Comparison of ENCODE assay signal across 17 cellular contexts in the genomic region with DNA sequence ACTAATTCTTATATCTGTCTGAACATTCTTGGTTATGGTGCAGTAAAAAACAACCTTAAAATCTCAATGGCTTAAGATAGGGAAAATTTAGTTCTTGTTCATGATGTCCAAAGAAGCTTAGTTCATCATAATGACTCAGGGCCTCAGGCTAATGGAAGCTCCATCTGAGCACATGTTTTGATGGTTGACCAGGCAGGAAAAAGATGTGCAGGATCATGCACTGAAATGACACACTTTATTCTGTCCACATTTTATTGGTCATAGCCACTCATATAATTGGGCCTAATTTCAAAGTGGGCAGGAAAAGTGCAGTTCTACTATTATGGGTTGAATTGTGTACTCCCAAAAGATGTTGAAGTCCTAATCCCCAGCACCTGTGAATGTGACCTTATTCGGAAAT.
DNase-seq lines count a peak whose midpoint lies in the region; ATAC-seq and TF ChIP-seq lines count a peak whose summit lies in the region.
"Had no signal": no experiment of that assay in that cellular context is flagged by ENCODE, and none has a peak within 500 bp of the region (broad histone marks: within the 10 kb centered on the region; RNA-seq: fewer than 3 reads in every experiment).

No MANE protein-coding gene starts in this region.

- H2AFZ ChIP-seq in IMR-90 (replicated peaks; ENCODE audit: low read length, poor library complexity), result no peak overlapping the region
- H2AFZ ChIP-seq in mammary epithelial cell (ENCODE audit: low read depth, low read length), result no peak overlapping the region

- no peak for ATAC-seq in IMR-90 (ENCODE audit: low read depth)
- ATAC-seq in GM21367 (IDR thresholded peaks at IDR 0.05; ENCODE audit: unreplicated experiment), result no peak

- no peak overlapping the region for H4K5ac ChIP-seq in IMR-90 (ENCODE audit: low read depth, low read length)

- intact Hi-C loops in IMR-90 (cut with micrococcal nuclease) (no loop called here), mammary epithelial cell (cut with micrococcal nuclease) (no loop called here), posterior cingulate gyrus (cut with DNase I) (no loop called here)

- H3K4me2 ChIP-seq in IMR-90 (ENCODE audit: low read depth, low read length), result no peak overlapping the region
- H3K4me2 ChIP-seq in mammary epithelial cell (ENCODE audit: insufficient read depth, low read depth, low read length), result no peak overlapping the region

- H3K9me1 ChIP-seq in IMR-90 (ENCODE audit: insufficient read depth, low read length), result no peaks in the 10 kb centered on the region

- no peak overlapping the region for H3K27ac Mint-ChIP-seq in T-helper 2 cell treated with Interferon-gamma antibody and Interleukin-4, amounts not matched to agents 5 μg/mL and 100 μg/mL, for 36 hours

- H3K36me3 ChIP-seq in IMR-90 (ENCODE audit: control insufficient read depth, insufficient read depth, low read length) (no peaks in the 10 kb centered on the region), mammary epithelial cell (ENCODE audit: insufficient read depth, low read length) (no peaks in the 10 kb centered on the region)
- H3K36me3 ChIP-seq: Peyer's patch had no signal

- dilution Hi-C loops in IMR-90 (cut with HindIII; ENCODE audit: low sequenced_read_pairs, unreplicated experiment), result no loop called here
- dilution Hi-C loops in mammary epithelial cell (cut with HindIII; ENCODE audit: low sequenced_read_pairs), result loop anchor here (25.0 kb wide), 1 partner anchor 311 kb away; no protein-coding TSS in a partner anchor

- H3K36me3 Mint-ChIP-seq in T-helper 2 cell treated with Interferon-gamma antibody and Interleukin-4, amounts not matched to agents 5 μg/mL and 100 μg/mL, for 36 hours (ENCODE audit: low read depth), result no peaks in the 10 kb centered on the region

- no peak for TF ChIP-seq POLR2A in IMR-90 (IDR thresholded peaks at IDR 0.05; ENCODE audit: low read depth, low read length)

- no peak for TF ChIP-seq CTCF in IMR-90 (conservative IDR thresholded peaks at IDR 0.05; ENCODE audit: low read depth, low read length)
- TF ChIP-seq CTCF in mammary epithelial cell (conservative IDR thresholded peaks at IDR 0.05 in 1 of 2, IDR thresholded peaks at IDR 0.05 in 1 of 2; ENCODE audit: extremely low read depth in 1 of 2, insufficient read depth in 1 of 2, low read depth in 1 of 2, low read length in 2 of 2), result no peak

- no peak overlapping the region for H2AK5ac ChIP-seq in IMR-90 (ENCODE audit: low read depth, low read length)

- CTCF ChIA-PET in IMR-90 (lab: Yijun Ruan, JAX), result interaction anchor here (0.6 kb wide), 1 partner anchor 140 kb away, joined by 3 read pairs; no protein-coding TSS in a partner anchor
- CTCF ChIA-PET in mammary epithelial cell (lab: Charles Lee; ENCODE audit: low non-redundant PET), result interaction anchor here (0.6 kb wide), 1 partner anchor 190 kb away, joined by 3 read pairs; no protein-coding TSS in a partner anchor

- H3K4me3 ChIP-seq in IMR-90 (ENCODE audit: insufficient read depth, low read depth, low read length) (no peak overlapping the region), mammary epithelial cell (replicated peaks in 1 of 3; ENCODE audit: insufficient read depth in 1 of 3, low read depth in 2 of 3, low read length in 3 of 3) (no peak overlapping the region)
- H3K4me3 ChIP-seq: Peyer's patch had no signal

- no peak overlapping the region for H4K91ac ChIP-seq in IMR-90 (ENCODE audit: insufficient read depth, low read depth, low read length)

- H3K56ac ChIP-seq in IMR-90 (ENCODE audit: extremely low read depth, insufficient read depth, low read length), result no peak overlapping the region

- H3K4ac ChIP-seq in IMR-90 (ENCODE audit: low read depth, low read length), result no peak overlapping the region

- H3K4me1 ChIP-seq in IMR-90 (ENCODE audit: control insufficient read depth, insufficient read depth, low read length) (no peaks in the 10 kb centered on the region), mammary epithelial cell (ENCODE audit: insufficient read depth, low read length) (no peaks in the 10 kb centered on the region)
- H3K4me1 ChIP-seq: Peyer's patch had no signal

- H4K8ac ChIP-seq in IMR-90 (ENCODE audit: low read depth in 2 of 2, low read length in 2 of 2), result no peak overlapping the region

- BruUV-seq in IMR-90 (replicated peaks; lab: Mats Ljungman, UMichigan), result no TSS peak
- no TSS peak for BruUV-seq in mammary epithelial cell (replicated peaks; lab: Mats Ljungman, UMichigan)

- H3K27me3 Mint-ChIP-seq in T-helper 2 cell treated with Interferon-gamma antibody and Interleukin-4, amounts not matched to agents 5 μg/mL and 100 μg/mL, for 36 hours (ENCODE audit: low read depth), result no peaks in the 10 kb centered on the region

- no peak overlapping the region for H3K4me3 Mint-ChIP-seq in T-helper 2 cell treated with Interferon-gamma antibody and Interleukin-4, amounts not matched to agents 5 μg/mL and 100 μg/mL, for 36 hours

- no peak overlapping the region for H2BK15ac ChIP-seq in IMR-90 (ENCODE audit: low read depth, low read length)

- no peaks in the 10 kb centered on the region for H3K9me3 Mint-ChIP-seq in T-helper 2 cell treated with Interferon-gamma antibody and Interleukin-4, amounts not matched to agents 5 μg/mL and 100 μg/mL, for 36 hours

- H3K9me3 ChIP-seq in IMR-90 (ENCODE audit: control insufficient read depth, insufficient read depth, low read length), result no peaks in the 10 kb centered on the region; the same call in 1 of the 2 replicates
- no peaks in the 10 kb centered on the region for H3K9me3 ChIP-seq in mammary epithelial cell (replicated peaks; ENCODE audit: insufficient read depth, low read length)

- H2BK5ac ChIP-seq in IMR-90 (ENCODE audit: low read depth, low read length, poor library complexity, severe bottlenecking), result no peak overlapping the region

- no peak overlapping the region for H2BK120ac ChIP-seq in IMR-90 (ENCODE audit: low read depth, low read length)

- no peak overlapping the region for H3K14ac ChIP-seq in IMR-90 (replicated peaks; ENCODE audit: low read depth, low read length)

- H3K27ac ChIP-seq in IMR-90 (ENCODE audit: insufficient read depth, low read length) (no peak overlapping the region), mammary epithelial cell (ENCODE audit: insufficient read depth, low read depth, low read length) (no peak overlapping the region)
- H3K27ac ChIP-seq: C4-2B, Peyer's patch had no signal

- no peaks in the 10 kb centered on the region for H4K20me1 ChIP-seq in IMR-90 (ENCODE audit: insufficient read depth, low read length)
- no peaks in the 10 kb centered on the region for H4K20me1 ChIP-seq in mammary epithelial cell (ENCODE audit: insufficient read depth, low read length)

- POLR2A ChIA-PET in IMR-90 (lab: Charles Lee; ENCODE audit: unreplicated experiment), result no interaction called here

- in situ Hi-C loops in IMR-90 (cut with MboI; ENCODE audit: low sequenced_read_pairs), result no loop called here
- in situ Hi-C loops in mammary epithelial cell (cut with MboI; ENCODE audit: low sequenced_read_pairs in 2 of 2), result no loop called here

- no peaks in the 10 kb centered on the region for H3K27me3 ChIP-seq in IMR-90 (ENCODE audit: control insufficient read depth, insufficient read depth, low read length)
- H3K27me3 ChIP-seq in mammary epithelial cell (ENCODE audit: insufficient read depth, low read length), result no peaks in the 10 kb centered on the region
- H3K27me3 ChIP-seq: Peyer's patch had no signal

- no peak overlapping the region for H2AK9ac ChIP-seq in IMR-90 (replicated peaks; ENCODE audit: low read depth, low read length, poor library complexity)

- WGBS in IMR-90 (ENCODE audit: extremely low coverage in 2 of 2, insufficient read length in 1 of 2), 2 experiments, result no CpG with 5 or more reads among the region's 1 CpG
- WGBS in mammary epithelial cell (ENCODE audit: low coverage, missing lambda C conversion rate), result 100% methylated on average over 1 of the region's 1 CpG

- no peak overlapping the region for H3K18ac ChIP-seq in IMR-90 (ENCODE audit: low read depth, low read length)

- H3K9ac ChIP-seq in IMR-90 (ENCODE audit: low read depth, low read length), result no peak overlapping the region
- no peak overlapping the region for H3K9ac ChIP-seq in mammary epithelial cell (ENCODE audit: insufficient read depth, low read length)

- H3K79me1 ChIP-seq in IMR-90 (ENCODE audit: low read depth in 1 of 2, low read length in 2 of 2), result no peaks in the 10 kb centered on the region

- peak; percentile 51 for DNase-seq in ELR (ENCODE audit: low read depth)
- peak; percentile 51 for DNase-seq in IMR-90
- peak; percentile 21 for DNase-seq in mammary epithelial cell
- DNase-seq in foreskin melanocyte, result peak; percentile 7
- DNase-seq in T-helper 2 cell treated with Interferon-gamma antibody and Interleukin-4, amounts not matched to agents 5 μg/mL and 100 μg/mL, for 36 hours (ENCODE audit: low spot score), result no peak
- DNase-seq in posterior cingulate gyrus, result no peak
- no peak for DNase-seq in HCEC 1CT
- DNase-seq: AML-193, DMS79, H7, MV-4-11, NCI-H1694 treated with DMSO at 0.1 percent for 48 hours, Peyer's patch, Right ventricle myocardium superior, SW 1271 had no signal

- no peaks in the 10 kb centered on the region for H3K4me1 Mint-ChIP-seq in T-helper 2 cell treated with Interferon-gamma antibody and Interleukin-4, amounts not matched to agents 5 μg/mL and 100 μg/mL, for 36 hours (ENCODE audit: low read depth)

- TF ChIP-seq RAD21 in IMR-90 (IDR thresholded peaks at IDR 0.05; ENCODE audit: low read length), result no peak

- H3K23ac ChIP-seq in IMR-90 (ENCODE audit: low read depth, low read length), result no peak overlapping the region

- H3K79me2 ChIP-seq in mammary epithelial cell (ENCODE audit: insufficient read depth, low read length), result no peaks in the 10 kb centered on the region

- H2BK20ac ChIP-seq in IMR-90 (ENCODE audit: low read depth, low read length), result no peak overlapping the region

TF ChIP-seq in IMR-90, 13 proteins besides CTCF, POLR2A, EP300 and RAD21:
- no peak for TF ChIP-seq MAZ (IDR thresholded peaks at IDR 0.05; ENCODE audit: borderline replicate concordance, low read depth, low read length)
- no peak for TF ChIP-seq CHD1 (IDR thresholded peaks at IDR 0.05; ENCODE audit: low read depth, low read length)

Comparison
In these comparisons a context has a peak if more than half of its experiments do, and no peak if none do; other contexts are left out.
1. DNase-seq: peak in ELR (single experiment), IMR-90 (single experiment), mammary epithelial cell (single experiment) and foreskin melanocyte (single experiment); none in T-helper 2 cell treated with Interferon-gamma antibody and Interleukin-4, amounts not matched to agents 5 μg/mL and 100 μg/mL, for 36 hours (single experiment), posterior cingulate gyrus (0 of 10) and HCEC 1CT (single experiment).